ENCODE assay signal across 2 cellular contexts in genomic region chr2:130566165-130566564, GRCh38. TPM values are rescaled to one million over a fixed set of nuclear protein-coding genes. Genes with fewer than 3 reads are reported as not detected.
"Had no signal": no experiment of that assay in that cellular context is flagged by ENCODE, and none has a peak within 500 bp of the region (broad histone marks: within the 10 kb centered on the region; RNA-seq: fewer than 3 reads in every experiment).

No MANE protein-coding gene starts in this region.

RNA-seq across cellular contexts. Expression of gene CFC1, which starts 33.2 kb away (rescaled TPM):
- total RNA-seq: G401, GM12878 had no signal

RNA-seq across cellular contexts. Expression of gene POTEJ, which starts 45.1 kb away (rescaled TPM):
- total RNA-seq: G401, GM12878 had no signal

RNA-seq across cellular contexts. Expression of gene CFC1B, which starts 45.1 kb away (rescaled TPM):
- total RNA-seq: G401, GM12878 had no signal

RNA-seq across cellular contexts. Expression of gene POTEI, which starts 57.0 kb away (rescaled TPM):
- total RNA-seq: G401 had no signal
